ENCODE assay signal across 22 cellular contexts in the genomic region with DNA sequence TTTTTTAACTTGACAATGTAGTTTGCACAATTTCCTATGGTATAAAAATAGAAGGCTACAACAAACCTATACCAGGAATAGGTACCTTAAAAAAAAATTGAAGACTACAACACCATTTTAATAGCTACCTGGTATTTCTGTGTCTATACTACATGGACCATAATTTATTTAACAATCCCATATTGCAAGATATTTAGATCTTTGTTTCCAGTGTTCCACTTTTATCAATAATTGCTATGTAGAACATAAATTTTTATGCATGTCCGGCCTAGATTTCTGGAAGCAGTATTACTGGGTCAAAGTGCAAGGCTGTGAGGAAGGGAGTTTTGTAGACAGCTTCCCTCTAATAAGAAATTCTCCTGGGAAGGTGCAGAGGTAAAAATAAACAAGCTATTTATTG. TPM values are rescaled to one million over a fixed set of nuclear protein-coding genes. Genes with fewer than 3 reads are reported as not detected.
A peak's percentile ranks its signal among the peaks of the same experiment; 100 is the strongest.
DNase-seq lines count a peak whose midpoint lies in the region; ATAC-seq, FAIRE-seq and TF ChIP-seq lines count a peak whose summit lies in the region.
"Had no signal": no experiment of that assay in that cellular context is flagged by ENCODE, and none has a peak within 500 bp of the region (broad histone marks: within the 10 kb centered on the region; RNA-seq: fewer than 3 reads in every experiment).

No MANE protein-coding gene starts in this region.

- peaks cover 7% of the 10 kb centered on the region for H3K36me3 Mint-ChIP-seq in activated CD4-positive, alpha-beta memory T cell treated with anti-CD3 and anti-CD28 coated beads for 36 hours
- H3K36me3 Mint-ChIP-seq in activated CD4-positive, alpha-beta memory T cell treated with anti-CD3 and anti-CD28 coated beads, Interleukin-2, amount 10 ng/mL, durations not matched to agents 7 days and 5 days (ENCODE audit: low read depth) = peaks cover 4% of the 10 kb centered on the region
- H3K36me3 Mint-ChIP-seq in CD8-positive, alpha-beta T cell = peaks cover 9% of the 10 kb centered on the region
- H3K36me3 Mint-ChIP-seq in T-helper 17 cell (ENCODE audit: low read depth) = no peaks in the 10 kb centered on the region

- no peak overlapping the region for H3K27ac ChIP-seq in CD8-positive, alpha-beta T cell (ENCODE audit: low read depth, low read length)
- no peak overlapping the region for H3K27ac ChIP-seq in small intestine (ENCODE audit: low read depth in 1 of 2, low read length in 1 of 2)
- no peak overlapping the region for H3K27ac ChIP-seq in tibial nerve
- H3K27ac ChIP-seq: GM23248 had no signal

- no peaks in the 10 kb centered on the region for H3K27me3 ChIP-seq in CD8-positive, alpha-beta T cell (ENCODE audit: insufficient read depth, low read length)
- H3K27me3 ChIP-seq in small intestine (ENCODE audit: control insufficient read depth in 2 of 2, insufficient read depth in 2 of 2, low read length in 2 of 2) (no peaks in the 10 kb centered on the region), tibial nerve (no peaks in the 10 kb centered on the region)

- H3K36me3 ChIP-seq in CD8-positive, alpha-beta T cell (ENCODE audit: insufficient read depth, low read length) = no peaks in the 10 kb centered on the region
- H3K36me3 ChIP-seq in small intestine (ENCODE audit: control insufficient read depth in 2 of 2, insufficient read depth in 2 of 2, low read length in 2 of 2) (no peaks in the 10 kb centered on the region), tibial nerve (no peaks in the 10 kb centered on the region)

- H3K4me3 ChIP-seq in CD8-positive, alpha-beta T cell (ENCODE audit: low read depth, low read length) = no peak overlapping the region
- H3K4me3 ChIP-seq in small intestine (ENCODE audit: low read depth in 1 of 2, low read length in 2 of 2) (no peak overlapping the region), tibial nerve (no peak overlapping the region)
- H3K4me3 ChIP-seq: GM23248, K562 had no signal

- no peaks in the 10 kb centered on the region for H3K9me3 Mint-ChIP-seq in activated CD4-positive, alpha-beta memory T cell treated with anti-CD3 and anti-CD28 coated beads for 36 hours
- no peaks in the 10 kb centered on the region for H3K9me3 Mint-ChIP-seq in activated CD4-positive, alpha-beta memory T cell treated with anti-CD3 and anti-CD28 coated beads, Interleukin-2, amount 10 ng/mL, durations not matched to agents 7 days and 5 days
- no peaks in the 10 kb centered on the region for H3K9me3 Mint-ChIP-seq in CD8-positive, alpha-beta T cell
- H3K9me3 Mint-ChIP-seq: H9, HFFc6 had no signal

- TF ChIP-seq EP300 in tibial nerve (IDR thresholded peaks at IDR 0.05) = no peak

- no peak for ATAC-seq in CD8-positive, alpha-beta T cell
- no peak for ATAC-seq in T-helper 17 cell
- ATAC-seq: K562, Panc1, SK-N-SH treated with all-trans-retinoic acid at 6 μM for 48 hours had no signal

- WGBS in small intestine, 3 donors = 18 to 51% (median 37%) methylated on average over 1 of the region's 1 CpG
- 48 to 60% methylated on average over 1 of the region's 1 CpG for WGBS in tibial nerve, 2 donors

- H3K9me3 ChIP-seq in CD8-positive, alpha-beta T cell (ENCODE audit: low read length) = no peaks in the 10 kb centered on the region
- H3K9me3 ChIP-seq in T-helper 17 cell (ENCODE audit: control insufficient read depth, low read length, poor library complexity, severe bottlenecking) = no peaks in the 10 kb centered on the region
- H3K9me3 ChIP-seq in small intestine (ENCODE audit: control insufficient read depth, low read depth) = no peaks in the 10 kb centered on the region
- H3K9me3 ChIP-seq in tibial nerve = no peaks in the 10 kb centered on the region

- H3K4me3 Mint-ChIP-seq in activated CD4-positive, alpha-beta memory T cell treated with anti-CD3 and anti-CD28 coated beads for 36 hours = no peak overlapping the region
- no peak overlapping the region for H3K4me3 Mint-ChIP-seq in activated CD4-positive, alpha-beta memory T cell treated with anti-CD3 and anti-CD28 coated beads, Interleukin-2, amount 10 ng/mL, durations not matched to agents 7 days and 5 days
- no peak overlapping the region for H3K4me3 Mint-ChIP-seq in CD8-positive, alpha-beta T cell
- no peak overlapping the region for H3K4me3 Mint-ChIP-seq in T-helper 17 cell
- H3K4me3 Mint-ChIP-seq: H9, HFFc6 had no signal

- DNase-seq in activated CD4-positive, alpha-beta memory T cell treated with anti-CD3 and anti-CD28 coated beads for 36 hours = no peak
- no peak for DNase-seq in activated CD4-positive, alpha-beta memory T cell treated with anti-CD3 and anti-CD28 coated beads, Interleukin-2, amount 10 ng/mL, durations not matched to agents 7 days and 5 days
- no peak for DNase-seq in CD8-positive, alpha-beta T cell
- DNase-seq in T-helper 17 cell = no peak
- peak; percentile 63 for DNase-seq in small intestine
- no peak for DNase-seq in GM10266 (ENCODE audit: extremely low spot score)
- no peak for DNase-seq in tibial nerve (ENCODE audit: low spot score in 2 of 2)
- no peak for DNase-seq in GM20000 (ENCODE audit: low spot score)
- DNase-seq: 8988T, AML-193, C1 segment of cervical spinal cord, GM23248, H9, HFFc6, NCI-H1092, NCI-H1436, NCI-H187 treated with DMSO at 0.1 percent for 48 hours, NCI-H2107, NCI-H510A had no signal

- peak overlapping the region; percentile 20 for H3K27ac Mint-ChIP-seq in activated CD4-positive, alpha-beta memory T cell treated with anti-CD3 and anti-CD28 coated beads for 36 hours
- H3K27ac Mint-ChIP-seq in activated CD4-positive, alpha-beta memory T cell treated with anti-CD3 and anti-CD28 coated beads, Interleukin-2, amount 10 ng/mL, durations not matched to agents 7 days and 5 days = no peak overlapping the region
- peak overlapping the region; percentile 49 for H3K27ac Mint-ChIP-seq in CD8-positive, alpha-beta T cell
- H3K27ac Mint-ChIP-seq in T-helper 17 cell = peak overlapping the region; percentile 29
- H3K27ac Mint-ChIP-seq: H9, HFFc6 had no signal

- CTCF ChIA-PET in activated CD4-positive, alpha-beta memory T cell treated with anti-CD3 and anti-CD28 coated beads for 36 hours (lab: Charles Lee) = interaction anchor here (0.5 to 11.2 kb wide), 17 partner anchors 10 to 164 kb away, joined by 3 to 261 read pairs (median 5); partner anchors contain the start of genes DHRS4L2, EMC9, IRF9 and MDP1
- CTCF ChIA-PET in activated CD4-positive, alpha-beta memory T cell treated with anti-CD3 and anti-CD28 coated beads, Interleukin-2, amount 10 ng/mL, durations not matched to agents 7 days and 5 days (lab: Charles Lee) = interaction anchor here (0.8 to 9.8 kb wide), 10 partner anchors 16 to 321 kb away, joined by 3 to 254 read pairs (median 5); partner anchors contain the start of genes EMC9, IRF9, PCK2 and PSME1
- CTCF ChIA-PET in CD8-positive, alpha-beta T cell (lab: Charles Lee) = interaction anchor here (0.7 to 24.0 kb wide), 14 partner anchors 8 to 547 kb away, joined by 3 to 873 read pairs (median 13); partner anchors contain the start of genes CARMIL3, CPNE6, EMC9 and IRF9

- peaks cover 17% of the 10 kb centered on the region for H3K4me1 ChIP-seq in CD8-positive, alpha-beta T cell (ENCODE audit: insufficient read depth, low read length)
- H3K4me1 ChIP-seq in small intestine (ENCODE audit: control insufficient read depth in 2 of 2, insufficient read depth in 1 of 2, low read depth in 1 of 2, low read length in 1 of 2) (peaks cover 0 to under 1% of the 10 kb centered on the region in 2 donors), tibial nerve (peaks cover 0 to 19% (median under 1%) of the 10 kb centered on the region in 4 donors)

- FAIRE-seq in small intestine (lab: Jason Lieb, UNC) = no peak
- FAIRE-seq: K562 had no signal

- no peak for TF ChIP-seq POLR2A in tibial nerve (IDR thresholded peaks at IDR 0.05)

- H3K27me3 Mint-ChIP-seq in activated CD4-positive, alpha-beta memory T cell treated with anti-CD3 and anti-CD28 coated beads for 36 hours = no peaks in the 10 kb centered on the region
- no peaks in the 10 kb centered on the region for H3K27me3 Mint-ChIP-seq in activated CD4-positive, alpha-beta memory T cell treated with anti-CD3 and anti-CD28 coated beads, Interleukin-2, amount 10 ng/mL, durations not matched to agents 7 days and 5 days
- no peaks in the 10 kb centered on the region for H3K27me3 Mint-ChIP-seq in CD8-positive, alpha-beta T cell (ENCODE audit: low read depth)
- no peaks in the 10 kb centered on the region for H3K27me3 Mint-ChIP-seq in T-helper 17 cell

- TF ChIP-seq CTCF in CD8-positive, alpha-beta T cell (IDR thresholded peaks at IDR 0.05) = no peak
- TF ChIP-seq CTCF in GM10266 (IDR thresholded peaks at IDR 0.05; ENCODE audit: control insufficient read depth, insufficient read depth, low read depth, missing control alignments) (no peak), tibial nerve (IDR thresholded peaks at IDR 0.05) (no peak), GM20000 (IDR thresholded peaks at IDR 0.05; ENCODE audit: extremely low read depth, missing control alignments) (no peak)

- POLR2A ChIA-PET in activated CD4-positive, alpha-beta memory T cell treated with anti-CD3 and anti-CD28 coated beads for 36 hours (lab: Charles Lee) = interaction anchor here (1.1 to 5.6 kb wide), 6 partner anchors 16 to 52 kb away, joined by 3 to 41 read pairs (median 5); partner anchors contain the start of genes IRF9, PCK2 and PSME1
- POLR2A ChIA-PET in activated CD4-positive, alpha-beta memory T cell treated with anti-CD3 and anti-CD28 coated beads, Interleukin-2, amount 10 ng/mL, durations not matched to agents 7 days and 5 days (lab: Charles Lee) = interaction anchor here (0.7 to 8.2 kb wide), 10 partner anchors 15 to 58 kb away, joined by 3 to 149 read pairs (median 6); partner anchors contain the start of genes EMC9, IRF9, PCK2 and PSME1
- POLR2A ChIA-PET in CD8-positive, alpha-beta T cell (lab: Charles Lee) = interaction anchor here (0.7 to 2.3 kb wide), 9 partner anchors 26 to 105 kb away, joined by 3 to 9 read pairs (median 4); partner anchors contain the start of genes EMC9, MDP1, PSME1 and PSME2

- H3K4me1 Mint-ChIP-seq in activated CD4-positive, alpha-beta memory T cell treated with anti-CD3 and anti-CD28 coated beads for 36 hours (ENCODE audit: low read depth) = peaks cover 25% of the 10 kb centered on the region
- peaks cover 46% of the 10 kb centered on the region for H3K4me1 Mint-ChIP-seq in activated CD4-positive, alpha-beta memory T cell treated with anti-CD3 and anti-CD28 coated beads, Interleukin-2, amount 10 ng/mL, durations not matched to agents 7 days and 5 days
- H3K4me1 Mint-ChIP-seq in CD8-positive, alpha-beta T cell (ENCODE audit: low read depth) = peaks cover 18% of the 10 kb centered on the region
- peaks cover 12% of the 10 kb centered on the region for H3K4me1 Mint-ChIP-seq in T-helper 17 cell

- intact Hi-C loops in activated CD4-positive, alpha-beta memory T cell treated with anti-CD3 and anti-CD28 coated beads for 36 hours (cut with micrococcal nuclease) = no loop called here
- intact Hi-C loops in CD8-positive, alpha-beta T cell (cut with DNase I, micrococcal nuclease) = loop anchor here (10.0 kb wide), 3 partner anchors 546 to 806 kb away; partner anchors contain the start of genes AP1G2 (in 1 of the 2), BCL2L2 (in 1 of the 2), NGDN (in 1 of the 2) and PPP1R3E (in 1 of the 2)

RNA-seq across cellular contexts. Expression of gene DCAF11, which starts 4.1 kb away (rescaled TPM):
- 10 to 100 TPM; 85.6 to 91.8 TPM for total RNA-seq in activated CD4-positive, alpha-beta memory T cell treated with anti-CD3 and anti-CD28 coated beads for 36 hours
- total RNA-seq in activated CD4-positive, alpha-beta memory T cell treated with anti-CD3 and anti-CD28 coated beads, Interleukin-2, amount 10 ng/mL, durations not matched to agents 7 days and 5 days = 10 to 100 TPM; 94.1 to 98.2 TPM
- 10 to 100 TPM; 88.7 to 89.7 TPM for total RNA-seq in CD8-positive, alpha-beta T cell
- total RNA-seq in T-helper 17 cell = 10 to 100 TPM; 75.5 to 86.1 TPM
- 100 to 1,000 TPM in 1 of 3 donors, 10 to 100 TPM in 2; 72.1 to 122 (median 76.3) TPM for polyA plus RNA-seq in small intestine
- 100 to 1,000 TPM in 2 of 4 donors, 10 to 100 TPM in 2; 68.9 to 126 (median 98.9) TPM for total RNA-seq in tibial nerve

RNA-seq across cellular contexts. Expression of gene NRL, which starts 4.3 kb away (rescaled TPM):
- total RNA-seq in activated CD4-positive, alpha-beta memory T cell treated with anti-CD3 and anti-CD28 coated beads for 36 hours = 1 to 10 TPM; 1.2 to 1.9 TPM
- 1 to 10 TPM; 2.1 to 2.4 TPM for total RNA-seq in activated CD4-positive, alpha-beta memory T cell treated with anti-CD3 and anti-CD28 coated beads, Interleukin-2, amount 10 ng/mL, durations not matched to agents 7 days and 5 days
- total RNA-seq in CD8-positive, alpha-beta T cell = 1 to 10 TPM; 3.4 to 3.8 TPM
- total RNA-seq in T-helper 17 cell (1 to 10 TPM; 2.2 to 3.2 TPM), tibial nerve (1 to 10 TPM; 4.8 to 7.0 (median 5.9) TPM)
- 1 to 10 TPM; 2.4 to 4.0 (median 2.9) TPM for polyA plus RNA-seq in small intestine

RNA-seq across cellular contexts. Expression of gene PCK2, which starts 16.4 kb away (rescaled TPM):
- total RNA-seq in activated CD4-positive, alpha-beta memory T cell treated with anti-CD3 and anti-CD28 coated beads for 36 hours = 100 to 1,000 TPM; 118 to 125 TPM
- 10 to 100 TPM; 88.5 to 90.6 TPM for total RNA-seq in activated CD4-positive, alpha-beta memory T cell treated with anti-CD3 and anti-CD28 coated beads, Interleukin-2, amount 10 ng/mL, durations not matched to agents 7 days and 5 days
- 1 to 10 TPM; 4.9 to 5.2 TPM for total RNA-seq in CD8-positive, alpha-beta T cell
- total RNA-seq in T-helper 17 cell = 10 to 100 TPM; 14.2 to 15.5 TPM
- polyA plus RNA-seq in small intestine = 100 to 1,000 TPM; 227 to 870 (median 380) TPM
- total RNA-seq in tibial nerve = 10 to 100 TPM; 28.9 to 49.2 (median 34.3) TPM

RNA-seq across cellular contexts. Expression of gene FITM1, which starts 20.0 kb away (rescaled TPM):
- total RNA-seq in activated CD4-positive, alpha-beta memory T cell treated with anti-CD3 and anti-CD28 coated beads for 36 hours = under 1 TPM in 1 of 2 experiments, not detected in 1; 0.86 TPM
- 1 to 10 TPM; 1.3 to 1.4 TPM for total RNA-seq in activated CD4-positive, alpha-beta memory T cell treated with anti-CD3 and anti-CD28 coated beads, Interleukin-2, amount 10 ng/mL, durations not matched to agents 7 days and 5 days
- total RNA-seq in CD8-positive, alpha-beta T cell = 1 to 10 TPM; 1.7 to 2.4 TPM
- total RNA-seq in T-helper 17 cell (1 to 10 TPM; 1.4 to 1.9 TPM), tibial nerve (1 to 10 TPM in 1 of 4 donors, under 1 TPM in 1, not detected in 2; 0.78 to 1.3 TPM)
- polyA plus RNA-seq in small intestine = 1 to 10 TPM; 2.4 to 5.8 (median 5.1) TPM
- total RNA-seq: GM23248, HFFc6 had no signal
- polyA plus RNA-seq: GM23248, K562 had no signal

RNA-seq across cellular contexts. Expression of gene PSME1, which starts 25.5 kb away (rescaled TPM):
- 100 to 1,000 TPM; 403 to 427 TPM for total RNA-seq in activated CD4-positive, alpha-beta memory T cell treated with anti-CD3 and anti-CD28 coated beads for 36 hours
- total RNA-seq in activated CD4-positive, alpha-beta memory T cell treated with anti-CD3 and anti-CD28 coated beads, Interleukin-2, amount 10 ng/mL, durations not matched to agents 7 days and 5 days = 100 to 1,000 TPM; 391 to 397 TPM
- total RNA-seq in CD8-positive, alpha-beta T cell = 100 to 1,000 TPM; 200 to 207 TPM
- total RNA-seq in T-helper 17 cell (100 to 1,000 TPM; 235 to 257 TPM), tibial nerve (100 to 1,000 TPM in 3 of 4 donors, 10 to 100 TPM in 1; 96.9 to 130 (median 110) TPM)
- polyA plus RNA-seq in small intestine = 100 to 1,000 TPM; 431 to 576 (median 503) TPM
